Comparison of ENCODE assay signal across 10 cellular contexts in the genomic region with DNA sequence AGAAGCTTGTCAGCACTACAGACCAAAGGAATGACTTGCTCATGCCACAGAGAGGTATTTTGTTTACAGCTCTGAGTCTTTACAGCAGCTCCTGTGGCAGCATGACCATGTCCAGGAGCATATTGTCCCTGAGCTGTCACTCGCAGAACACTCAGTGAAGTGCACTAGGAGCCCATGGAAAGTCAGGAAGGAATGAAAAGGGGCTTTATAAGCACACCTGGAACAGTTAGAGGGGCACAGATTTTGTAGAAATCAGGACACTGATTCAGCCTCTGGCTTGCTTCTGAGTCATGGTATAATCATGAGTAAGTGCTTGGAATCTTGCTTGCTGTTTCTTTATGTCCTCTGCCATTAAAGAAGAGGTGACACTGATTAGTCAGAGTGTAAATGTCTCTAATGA. TPM values are rescaled to one million over a fixed set of nuclear protein-coding genes. Genes with fewer than 3 reads are reported as not detected.
DNase-seq lines count a peak whose midpoint lies in the region; ATAC-seq and TF ChIP-seq lines count a peak whose summit lies in the region.
"Had no signal": no experiment of that assay in that cellular context is flagged by ENCODE, and none has a peak within 500 bp of the region (broad histone marks: within the 10 kb centered on the region; RNA-seq: fewer than 3 reads in every experiment).

No MANE protein-coding gene starts in this region.

- no peak for DNase-seq in activated naive CD8-positive, alpha-beta T cell treated with anti-CD3 and anti-CD28 coated beads, Interleukin-2, amount 50 U/mL, for 24 hours
- DNase-seq in activated naive CD8-positive, alpha-beta T cell treated with anti-CD3 and anti-CD28 coated beads for 36 hours: no peak
- DNase-seq in RWPE2 (ENCODE audit: low spot score): no peak
- DNase-seq in epithelial cell of esophagus (ENCODE audit: low read depth): peak; percentile 65
- no peak for DNase-seq in NCI-H2107 treated with DMSO at 0.1 percent for 48 hours (lab: John Stamatoyannopoulos, UW; ENCODE audit: unreplicated experiment)
- DNase-seq in NCI-H146 treated with DMSO at 0.1 percent for 48 hours (lab: John Stamatoyannopoulos, UW; ENCODE audit: unreplicated experiment): no peak
- DNase-seq in left lobe of liver (ENCODE audit: low spot score): no peak
- DNase-seq: activated naive CD4-positive, alpha-beta T cell treated with Interleukin-2 at 50 U/mL for 16 hours; AML-193 had no signal

- H3K4me1 Mint-ChIP-seq in activated naive CD8-positive, alpha-beta T cell treated with anti-CD3 and anti-CD28 coated beads, Interleukin-2, amount 50 U/mL, for 24 hours: peaks cover 4% of the 10 kb centered on the region
- H3K4me1 Mint-ChIP-seq in activated naive CD8-positive, alpha-beta T cell treated with anti-CD3 and anti-CD28 coated beads for 36 hours: peaks cover 2% of the 10 kb centered on the region

- H3K9ac ChIP-seq in skeletal muscle satellite cell (ENCODE audit: low read depth, low read length): peak overlapping the region; percentile 9

- H3K27ac ChIP-seq in RWPE2 (ENCODE audit: poor library complexity, severe bottlenecking): peak overlapping the region; percentile 54

- TF ChIP-seq CTCF in RWPE2 (IDR thresholded peaks at IDR 0.05; ENCODE audit: poor library complexity, severe bottlenecking) (no peak), epithelial cell of esophagus (IDR thresholded peaks at IDR 0.05; ENCODE audit: insufficient read depth, low read depth, low read length, missing control alignments) (no peak)

- no peak overlapping the region for H3K4me3 Mint-ChIP-seq in activated naive CD8-positive, alpha-beta T cell treated with anti-CD3 and anti-CD28 coated beads, Interleukin-2, amount 50 U/mL, for 24 hours
- no peak overlapping the region for H3K4me3 Mint-ChIP-seq in activated naive CD8-positive, alpha-beta T cell treated with anti-CD3 and anti-CD28 coated beads for 36 hours

- peaks cover 33% of the 10 kb centered on the region for H3K4me1 ChIP-seq in RWPE2 (ENCODE audit: insufficient read depth, poor library complexity, severe bottlenecking)
- peaks cover 18% of the 10 kb centered on the region for H3K4me1 ChIP-seq in skeletal muscle satellite cell (ENCODE audit: control insufficient read depth, insufficient read depth, low read length)

- H3K9me3 ChIP-seq in RWPE2 (ENCODE audit: severe bottlenecking): no peaks in the 10 kb centered on the region
- H3K9me3 ChIP-seq in skeletal muscle satellite cell (replicated peaks; ENCODE audit: low read length): no peaks in the 10 kb centered on the region

- no peaks in the 10 kb centered on the region for H3K27me3 Mint-ChIP-seq in activated naive CD8-positive, alpha-beta T cell treated with anti-CD3 and anti-CD28 coated beads, Interleukin-2, amount 50 U/mL, for 24 hours
- no peaks in the 10 kb centered on the region for H3K27me3 Mint-ChIP-seq in activated naive CD8-positive, alpha-beta T cell treated with anti-CD3 and anti-CD28 coated beads for 36 hours

- peak; percentile 52 for ATAC-seq in activated naive CD8-positive, alpha-beta T cell treated with anti-CD3 and anti-CD28 coated beads, Interleukin-2, amount 50 U/mL, for 24 hours
- ATAC-seq in RWPE2 (ENCODE audit: low read depth) (peak; percentile 67; the same call in 2 of the 3 replicates), left lobe of liver (no peak)

- peaks cover 46% of the 10 kb centered on the region for H3K36me3 Mint-ChIP-seq in activated naive CD8-positive, alpha-beta T cell treated with anti-CD3 and anti-CD28 coated beads, Interleukin-2, amount 50 U/mL, for 24 hours (ENCODE audit: low read depth)
- peaks cover 20% of the 10 kb centered on the region for H3K36me3 Mint-ChIP-seq in activated naive CD8-positive, alpha-beta T cell treated with anti-CD3 and anti-CD28 coated beads for 36 hours

- H3K27ac Mint-ChIP-seq in activated naive CD8-positive, alpha-beta T cell treated with anti-CD3 and anti-CD28 coated beads, Interleukin-2, amount 50 U/mL, for 24 hours: no peak overlapping the region
- H3K27ac Mint-ChIP-seq in activated naive CD8-positive, alpha-beta T cell treated with anti-CD3 and anti-CD28 coated beads for 36 hours: no peak overlapping the region

- no peaks in the 10 kb centered on the region for H3K9me3 Mint-ChIP-seq in activated naive CD8-positive, alpha-beta T cell treated with anti-CD3 and anti-CD28 coated beads, Interleukin-2, amount 50 U/mL, for 24 hours
- H3K9me3 Mint-ChIP-seq in activated naive CD8-positive, alpha-beta T cell treated with anti-CD3 and anti-CD28 coated beads for 36 hours: no peaks in the 10 kb centered on the region

- H3K27me3 ChIP-seq in RWPE2 (ENCODE audit: insufficient read depth, poor library complexity, severe bottlenecking) (no peaks in the 10 kb centered on the region), skeletal muscle satellite cell (ENCODE audit: control insufficient read depth, insufficient read depth, low read length) (no peaks in the 10 kb centered on the region)

- peak overlapping the region; percentile 59 for H3K4me2 ChIP-seq in skeletal muscle satellite cell (ENCODE audit: low read length)

- H3K36me3 ChIP-seq in RWPE2 (ENCODE audit: low read depth): peaks cover 46% of the 10 kb centered on the region
- peaks cover 19% of the 10 kb centered on the region for H3K36me3 ChIP-seq in skeletal muscle satellite cell (ENCODE audit: insufficient read depth, low read length)

- H3K4me3 ChIP-seq in RWPE2 (ENCODE audit: severe bottlenecking) (no peak overlapping the region), epithelial cell of esophagus (ENCODE audit: low read length) (no peak overlapping the region), skeletal muscle satellite cell (ENCODE audit: low read length) (no peak overlapping the region)

RNA-seq across cellular contexts. Expression of a gene that starts 41.0 kb away (rescaled TPM):
- 10 to 100 TPM; 41.6 to 41.8 TPM for total RNA-seq in activated naive CD8-positive, alpha-beta T cell treated with anti-CD3 and anti-CD28 coated beads for 36 hours
- total RNA-seq in skeletal muscle satellite cell (2012; rRNA removed): 10.3 and 18.0 TPM in 2 replicates
- 8.6 TPM for total RNA-seq in left lobe of liver

RNA-seq across cellular contexts. Expression of a gene that starts 41.0 kb away (rescaled TPM):
- 10 to 100 TPM; 68.3 to 76.3 TPM for total RNA-seq in activated naive CD8-positive, alpha-beta T cell treated with anti-CD3 and anti-CD28 coated beads for 36 hours
- 34.9 and 59.3 TPM in 2 replicates for total RNA-seq in skeletal muscle satellite cell (2012; rRNA removed)
- total RNA-seq in left lobe of liver: 37.9 TPM

RNA-seq across cellular contexts. Expression of a gene that starts 42.0 kb away (rescaled TPM):
- 10 to 100 TPM; 15.1 to 15.3 TPM for total RNA-seq in activated naive CD8-positive, alpha-beta T cell treated with anti-CD3 and anti-CD28 coated beads for 36 hours
- total RNA-seq in skeletal muscle satellite cell (2012; rRNA removed): 33.7 and 42.4 TPM in 2 replicates
- 10.6 TPM for total RNA-seq in left lobe of liver
